ENCODE assay signal across 2 cellular contexts in genomic region chr11:96301818-96302217, GRCh38.
TF ChIP-seq lines count a peak whose summit lies in the region.

No MANE protein-coding gene starts in this region.

TF ChIP-seq in HepG2, 621 proteins besides CTCF, POLR2A, EP300 and RAD21:
- peak; percentile 43 to 45; a peak in 3 of 4 replicates for TF ChIP-seq MAFK (conservative IDR thresholded peaks at IDR 0.05 in 1 of 2, IDR thresholded peaks at IDR 0.05 in 1 of 2; ENCODE audit: low read length in 2 of 2)
- TF ChIP-seq MTERF4 (CRISPR knock-in tag; IDR thresholded peaks at IDR 0.05) = no peak
- no peak for TF ChIP-seq TBL1XR1 (IDR thresholded peaks at IDR 0.05; ENCODE audit: borderline replicate concordance, low read length, partially characterized antibody)
- peak; percentile 28; the same call in 1 of the 2 replicates for TF ChIP-seq MAFF (IDR thresholded peaks at IDR 0.05; ENCODE audit: low read depth, low read length)

TF ChIP-seq in IMR-90, 13 proteins besides CTCF, POLR2A, EP300 and RAD21:
- TF ChIP-seq MAZ (IDR thresholded peaks at IDR 0.05; ENCODE audit: borderline replicate concordance, low read depth, low read length) = no peak
- TF ChIP-seq MAFK (IDR thresholded peaks at IDR 0.05; ENCODE audit: low read depth, low read length) = peak; percentile 22; the same call in 1 of the 2 replicates
